ENCODE assay signal across 1 cellular context in genomic region chr1:234613128-234613875, GRCh38.
TF ChIP-seq lines count a peak whose summit lies in the region.

No MANE protein-coding gene starts in this region.

TF ChIP-seq in HepG2, 621 proteins besides CTCF, POLR2A, EP300 and RAD21 (continued from another document):
- TF ChIP-seq ONECUT2 (CRISPR knock-in tag; IDR thresholded peaks at IDR 0.05) (0 out of 2 replicates have a peak, but pooled peaks have one; percentile 33), MIXL1 (CRISPR knock-in tag; IDR thresholded peaks at IDR 0.05) (peak; percentile 23; the same call in 1 of the 2 replicates), POLR2G (IDR thresholded peaks at IDR 0.05; ENCODE audit: low read depth, low read length) (peak; percentile 92), ELF1 (CRISPR knock-in tag; IDR thresholded peaks at IDR 0.05) (peak; percentile 52; the same call in 1 of the 2 replicates), ZZZ3 (CRISPR knock-in tag; IDR thresholded peaks at IDR 0.05; ENCODE audit: borderline replicate concordance) (0 out of 2 replicates have a peak, but pooled peaks have one; percentile 5), AFF4 (CRISPR knock-in tag; IDR thresholded peaks at IDR 0.05) (peak; percentile 96), ZNF740 (CRISPR knock-in tag; IDR thresholded peaks at IDR 0.05) (no peak), HOXA5 (CRISPR knock-in tag; IDR thresholded peaks at IDR 0.05) (peak; percentile 65; the same call in 1 of the 2 replicates), POLR2AphosphoS5 (IDR thresholded peaks at IDR 0.05; ENCODE audit: low read depth, low read length) (peak; percentile 74), ZNF670 (CRISPR knock-in tag; IDR thresholded peaks at IDR 0.05; ENCODE audit: borderline replicate concordance) (0 out of 2 replicates have a peak, but pooled peaks have one; percentile 32), MEF2D (CRISPR knock-in tag; IDR thresholded peaks at IDR 0.05) (peak; percentile 94), CREM (IDR thresholded peaks at IDR 0.05) (peak; percentile 56; the same call in 1 of the 2 replicates), CREM (CRISPR knock-in tag; IDR thresholded peaks at IDR 0.05) (no peak), SMAD3 (CRISPR knock-in tag; IDR thresholded peaks at IDR 0.05) (no peak), HDAC2 (CRISPR knock-in tag; IDR thresholded peaks at IDR 0.05) (peak; percentile 31; the same call in 1 of the 2 replicates), TGIF2 (CRISPR knock-in tag; IDR thresholded peaks at IDR 0.05) (0 out of 2 replicates have a peak, but pooled peaks have one; percentile 53), ZNF777 (CRISPR knock-in tag; IDR thresholded peaks at IDR 0.05) (0 out of 2 replicates have a peak, but pooled peaks have one; percentile 14), JUNB (CRISPR knock-in tag; IDR thresholded peaks at IDR 0.05; ENCODE audit: borderline replicate concordance) (no peak), IRF2 (CRISPR knock-in tag; IDR thresholded peaks at IDR 0.05) (peak; percentile 43; the same call in 1 of the 2 replicates), ZNF296 (CRISPR knock-in tag; conservative IDR thresholded peaks at IDR 0.05) (0 out of 2 replicates have a peak, but pooled peaks have one; percentile 14), CEBPB (IDR thresholded peaks at IDR 0.05; ENCODE audit: borderline replicate concordance, low read depth, low read length) (peak; percentile 86), PITX1 (CRISPR knock-in tag; IDR thresholded peaks at IDR 0.05) (peak; percentile 15; the same call in 1 of the 2 replicates)
- TF ChIP-seq, protein P1, sequence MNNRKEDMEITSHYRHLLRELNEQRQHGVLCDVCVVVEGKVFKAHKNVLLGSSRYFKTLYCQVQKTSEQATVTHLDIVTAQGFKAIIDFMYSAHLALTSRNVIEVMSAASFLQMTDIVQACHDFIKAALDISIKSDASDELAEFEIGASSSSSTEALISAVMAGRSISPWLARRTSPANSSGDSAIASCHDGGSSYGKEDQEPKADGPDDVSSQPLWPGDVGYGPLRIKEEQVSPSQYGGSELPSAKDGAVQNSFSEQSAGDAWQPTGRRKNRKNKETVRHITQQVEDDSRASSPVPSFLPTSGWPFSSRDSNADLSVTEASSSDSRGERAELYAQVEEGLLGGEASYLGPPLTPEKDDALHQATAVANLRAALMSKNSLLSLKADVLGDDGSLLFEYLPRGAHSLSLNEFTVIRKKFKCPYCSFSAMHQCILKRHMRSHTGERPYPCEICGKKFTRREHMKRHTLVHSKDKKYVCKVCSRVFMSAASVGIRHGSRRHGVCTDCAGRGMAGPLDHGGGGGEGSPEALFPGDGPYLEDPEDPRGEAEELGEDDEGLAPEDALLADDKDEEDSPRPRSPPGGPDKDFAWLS (CRISPR knock-in tag; IDR thresholded peaks at IDR 0.05; ENCODE audit: borderline replicate concordance) = 0 out of 2 replicates have a peak, but pooled peaks have one; percentile 77
